In the genomic region with DNA sequence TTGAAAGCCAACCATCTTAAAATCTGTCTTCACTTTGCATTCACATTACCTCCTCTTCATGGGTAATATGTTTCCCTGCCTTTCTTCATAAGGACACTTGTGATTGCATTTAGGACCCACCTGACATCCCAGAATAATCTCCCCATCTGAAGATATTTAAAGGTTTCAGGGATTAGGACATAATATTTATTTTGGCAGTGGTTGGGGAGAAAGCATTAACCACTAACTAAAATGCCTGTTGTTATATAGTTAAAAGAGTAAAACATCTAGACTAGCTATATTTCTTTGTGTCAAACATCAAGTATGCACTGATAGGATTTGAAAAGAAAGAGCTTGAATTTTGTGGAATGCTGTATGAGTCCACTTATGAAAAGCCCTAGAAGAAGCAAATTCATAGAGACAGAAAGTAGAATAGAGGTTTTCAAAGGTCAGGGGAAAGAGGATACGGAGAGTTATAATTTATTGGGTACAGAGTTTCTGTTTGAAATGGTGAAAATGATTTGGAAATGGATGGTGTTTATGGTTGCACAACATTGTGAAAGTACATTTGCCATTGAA, we compare ENCODE assay signal across 22 cellular contexts.
DNase-seq lines count a peak whose midpoint lies in the region; ATAC-seq and TF ChIP-seq lines count a peak whose summit lies in the region.
"Had no signal": no experiment of that assay in that cellular context is flagged by ENCODE, and none has a peak within 500 bp of the region (broad histone marks: within the 10 kb centered on the region; RNA-seq: fewer than 3 reads in every experiment).

No MANE protein-coding gene starts in this region.

- TF ChIP-seq EP300 in SK-N-SH (IDR thresholded peaks at IDR 0.05; ENCODE audit: borderline replicate concordance in 1 of 2, low read depth in 1 of 2, low read length in 1 of 2), result no peak

- TF ChIP-seq RAD21 in SK-N-SH (IDR thresholded peaks at IDR 0.05; ENCODE audit: low read length), result no peak

- H3K18ac ChIP-seq in neuronal stem cell (ENCODE audit: low read length), result no peak overlapping the region

- no peak overlapping the region for H2BK12ac ChIP-seq in neuronal stem cell (ENCODE audit: low read length)

- DNase-seq in SK-N-SH, result no peak
- DNase-seq in fibroblast of gingiva (ENCODE audit: low read depth), result peak; percentile 70
- DNase-seq in neuronal stem cell (ENCODE audit: low spot score), result no peak
- DNase-seq in psoas muscle, result no peak
- no peak for DNase-seq in WTC11 (ENCODE audit: low spot score)
- DNase-seq: 8988T; ACHN; AML-193; BE2C; CD4-positive, alpha-beta T cell; CD8-positive, alpha-beta memory T cell; DMS53; DMS79 treated with DMSO at 0.1 percent for 48 hours; GF-D8; H9 had no signal

- H3K36me3 ChIP-seq in SK-N-SH (replicated peaks in 1 of 2; ENCODE audit: control insufficient read depth in 1 of 2, insufficient read depth in 2 of 2, low read length in 1 of 2) (no peaks in the 10 kb centered on the region), neuronal stem cell (replicated peaks in 1 of 2; ENCODE audit: control insufficient read depth in 2 of 2, insufficient read depth in 2 of 2, low read length in 2 of 2) (no peaks in the 10 kb centered on the region), psoas muscle (ENCODE audit: insufficient read depth in 1 of 2, low read depth in 1 of 2) (no peaks in the 10 kb centered on the region)
- H3K36me3 ChIP-seq: BE2C; BLaER1 treated with 17β-estradiol and CSF1 and Interleukin-3, amounts not matched to agents 10 nM and 100 nM had no signal

- no peak overlapping the region for H2BK120ac ChIP-seq in neuronal stem cell (ENCODE audit: low read depth, low read length)

- H2AFZ ChIP-seq in SK-N-SH (ENCODE audit: low read depth) (no peak overlapping the region), neuronal stem cell (ENCODE audit: low read length) (peak overlapping the region; percentile 12)
- H2AFZ ChIP-seq: GM23338 had no signal

- no peak overlapping the region for H3K4me3 Mint-ChIP-seq in WTC11
- H3K4me3 Mint-ChIP-seq: CD14-positive monocyte; CD4-positive, alpha-beta T cell; CD8-positive, alpha-beta memory T cell; GM23338; H9 had no signal

- H2BK15ac ChIP-seq in neuronal stem cell (ENCODE audit: low read length), result no peak overlapping the region

- H3K27ac ChIP-seq in SK-N-SH (ENCODE audit: low read depth in 2 of 2, low read length in 1 of 2), result peak overlapping the region in 1 of 2 experiments; percentile 4; a peak in 1 of 4 replicates
- no peak overlapping the region for H3K27ac ChIP-seq in neuronal stem cell (replicated peaks; ENCODE audit: low read length)
- no peak overlapping the region for H3K27ac ChIP-seq in psoas muscle
- H3K27ac ChIP-seq: A549; BLaER1 treated with 17β-estradiol and CSF1 and Interleukin-3, amounts not matched to agents 10 nM and 100 nM had no signal

- no peaks in the 10 kb centered on the region for H3K27me3 Mint-ChIP-seq in WTC11 (ENCODE audit: low read depth)
- H3K27me3 Mint-ChIP-seq: CD4-positive, alpha-beta T cell; CD8-positive, alpha-beta memory T cell had no signal

- H3K79me1 ChIP-seq in neuronal stem cell (ENCODE audit: low read depth, low read length), result no peaks in the 10 kb centered on the region

- H3K27me3 ChIP-seq in SK-N-SH (ENCODE audit: insufficient read depth) (no peaks in the 10 kb centered on the region), neuronal stem cell (ENCODE audit: control insufficient read depth in 3 of 3, insufficient read depth in 3 of 3, low read depth in 1 of 3, low read length in 3 of 3) (no peaks in the 10 kb centered on the region), psoas muscle (ENCODE audit: insufficient read depth in 3 of 3, low read length in 2 of 3) (no peaks in the 10 kb centered on the region)
- H3K27me3 ChIP-seq: BE2C; BLaER1 treated with 17β-estradiol and CSF1 and Interleukin-3, amounts not matched to agents 10 nM and 100 nM had no signal

- H3K9ac ChIP-seq in SK-N-SH, result no peak overlapping the region
- H3K9ac ChIP-seq in neuronal stem cell (ENCODE audit: low read depth, low read length, poor library complexity), result no peak overlapping the region
- H3K9ac ChIP-seq: BLaER1 treated with 17β-estradiol and CSF1 and Interleukin-3, amounts not matched to agents 10 nM and 100 nM had no signal

- no peak overlapping the region for H3K27ac Mint-ChIP-seq in WTC11
- H3K27ac Mint-ChIP-seq: CD14-positive monocyte; CD4-positive, alpha-beta T cell; CD8-positive, alpha-beta memory T cell; GM23338; H9 had no signal

- no peak overlapping the region for H3K4me2 ChIP-seq in SK-N-SH
- no peak overlapping the region for H3K4me2 ChIP-seq in neuronal stem cell (ENCODE audit: insufficient read depth, low read length, poor library complexity, severe bottlenecking)
- H3K4me2 ChIP-seq: A549; BLaER1 treated with 17β-estradiol and CSF1 and Interleukin-3, amounts not matched to agents 10 nM and 100 nM; GM23338 had no signal

- no peak overlapping the region for H4K91ac ChIP-seq in neuronal stem cell (ENCODE audit: low read depth, low read length, poor library complexity)

- ATAC-seq in SK-N-SH treated with all-trans-retinoic acid at 6 μM for 48 hours (peak; percentile 79), psoas muscle (no peak), HG02885 (IDR thresholded peaks at IDR 0.05; ENCODE audit: poor library complexity, unreplicated experiment) (no peak), WTC11 (no peak)
- ATAC-seq: A549, GM23338, HCT116 had no signal

- no peaks in the 10 kb centered on the region for H3K79me2 ChIP-seq in SK-N-SH (ENCODE audit: insufficient read depth)

- no peaks in the 10 kb centered on the region for H3K9me2 ChIP-seq in SK-N-SH

- no peaks in the 10 kb centered on the region for H3K9me3 ChIP-seq in SK-N-SH
- peaks cover 0 to 2% of the 10 kb centered on the region in 2 donors for H3K9me3 ChIP-seq in neuronal stem cell (replicated peaks in 1 of 2; ENCODE audit: control insufficient read depth in 2 of 2, insufficient read depth in 1 of 2, low read depth in 1 of 2, low read length in 2 of 2)
- no peaks in the 10 kb centered on the region for H3K9me3 ChIP-seq in psoas muscle
- H3K9me3 ChIP-seq: A549; BE2C; BLaER1 treated with 17β-estradiol and CSF1 and Interleukin-3, amounts not matched to agents 10 nM and 100 nM had no signal

- H2BK5ac ChIP-seq in neuronal stem cell (ENCODE audit: low read length), result no peak overlapping the region

- H3K4ac ChIP-seq in neuronal stem cell (ENCODE audit: low read length), result no peak overlapping the region

- WGBS in SK-N-SH (ENCODE audit: low lambda C conversion rate), result 53% methylated on average over 1 of the region's 1 CpG
- 100% methylated on average over 1 of the region's 1 CpG for WGBS in neuronal stem cell (ENCODE audit: extremely low coverage in 2 of 2, insufficient read length in 2 of 2, insufficient replicate concordance in 1 of 2), 2 donors
- 78 to 87% (median 80%) methylated on average over 1 of the region's 1 CpG for WGBS in psoas muscle, 3 donors

- no peak for TF ChIP-seq CTCF in SK-N-SH (IDR thresholded peaks at IDR 0.05)
- TF ChIP-seq CTCF in psoas muscle (IDR thresholded peaks at IDR 0.05), result no peak
- TF ChIP-seq CTCF in WTC11 (IDR thresholded peaks at IDR 0.05), result no peak

- no peak overlapping the region for H2AK5ac ChIP-seq in neuronal stem cell (ENCODE audit: low read depth, low read length)

- CTCF ChIA-PET in SK-N-SH (lab: Yijun Ruan, JAX), result interaction anchor here (0.9 kb wide), 1 partner anchor 179 kb away, joined by 3 read pairs; no protein-coding TSS in a partner anchor
- CTCF ChIA-PET in WTC11 (lab: Charles Lee), result no interaction called here

- no peak overlapping the region for H3K14ac ChIP-seq in neuronal stem cell (ENCODE audit: low read length)

- H4K8ac ChIP-seq in neuronal stem cell (ENCODE audit: low read depth, low read length), result no peak overlapping the region

- H3F3A ChIP-seq in SK-N-SH (replicated peaks; ENCODE audit: insufficient read depth), result no peaks in the 10 kb centered on the region

- intact Hi-C loops in psoas muscle (cut with DNase I), result no loop called here

- no peak overlapping the region for H3K4me3 ChIP-seq in SK-N-SH (ENCODE audit: low read depth in 2 of 2, low read length in 1 of 2)
- no peak overlapping the region for H3K4me3 ChIP-seq in neuronal stem cell (ENCODE audit: low read length in 2 of 2)
- no peak overlapping the region for H3K4me3 ChIP-seq in psoas muscle
- H3K4me3 ChIP-seq: A549; BLaER1 treated with 17β-estradiol and CSF1 and Interleukin-3, amounts not matched to agents 10 nM and 100 nM; GM23338 had no signal

- H3K23ac ChIP-seq in neuronal stem cell (ENCODE audit: low read depth, low read length, poor library complexity), result no peak overlapping the region

- no peaks in the 10 kb centered on the region for H4K20me1 ChIP-seq in SK-N-SH (ENCODE audit: insufficient read depth)
- H4K20me1 ChIP-seq: BLaER1 treated with 17β-estradiol and CSF1 and Interleukin-3, amounts not matched to agents 10 nM and 100 nM had no signal

- H3K4me1 ChIP-seq in SK-N-SH (ENCODE audit: control insufficient read depth in 1 of 2, insufficient read depth in 2 of 2, low read depth in 1 of 2, low read length in 1 of 2), result no peaks in the 10 kb centered on the region; a peak in 1 of 4 replicates
- H3K4me1 ChIP-seq in neuronal stem cell (ENCODE audit: control insufficient read depth in 2 of 2, insufficient read depth in 1 of 2, low read depth in 1 of 2, low read length in 2 of 2), result peaks cover 0 to 2% of the 10 kb centered on the region in 2 donors
- H3K4me1 ChIP-seq in psoas muscle, result no peaks in the 10 kb centered on the region
- H3K4me1 ChIP-seq: A549; BE2C; BLaER1 treated with 17β-estradiol and CSF1 and Interleukin-3, amounts not matched to agents 10 nM and 100 nM had no signal

- no peaks in the 10 kb centered on the region for H3K36me3 Mint-ChIP-seq in WTC11
- H3K36me3 Mint-ChIP-seq: CD14-positive monocyte had no signal

- POLR2A ChIA-PET in SK-N-SH (lab: Yijun Ruan, JAX), result no interaction called here
- POLR2A ChIA-PET in WTC11 (lab: Charles Lee), result no interaction called here

- no peaks in the 10 kb centered on the region for H3K4me1 Mint-ChIP-seq in WTC11
- H3K4me1 Mint-ChIP-seq: CD14-positive monocyte; CD8-positive, alpha-beta memory T cell; GM23338 had no signal

- no peaks in the 10 kb centered on the region for H3K9me3 Mint-ChIP-seq in WTC11
- H3K9me3 Mint-ChIP-seq: GM23338, H9 had no signal

TF ChIP-seq in SK-N-SH treated with all-trans-retinoic acid at 6 μM for 48 hours, 23 proteins besides CTCF, POLR2A, EP300 and RAD21 (continues in another document):
- TF ChIP-seq BACH2 (CRISPR knock-in tag; IDR thresholded peaks at IDR 0.05; ENCODE audit: borderline replicate concordance) (no peak), CSDC2 (CRISPR knock-in tag; IDR thresholded peaks at IDR 0.05) (no peak), RARB (CRISPR knock-in tag; IDR thresholded peaks at IDR 0.05) (peak; percentile 17; the same call in 1 of the 2 replicates)

TF ChIP-seq in SK-N-SH, 30 proteins besides CTCF, POLR2A, EP300 and RAD21 (continues in another document):
- TF ChIP-seq SMC3 (IDR thresholded peaks at IDR 0.05; ENCODE audit: low read depth, low read length) (no peak), RFX5 (IDR thresholded peaks at IDR 0.05; ENCODE audit: low read length) (no peak)

TF ChIP-seq in WTC11, 78 proteins besides CTCF, POLR2A, EP300 and RAD21 (continues in another document):
- no peak for TF ChIP-seq TP53 (CRISPR knock-in tag; IDR thresholded peaks at IDR 0.05)
- no peak for TF ChIP-seq ESRRA (CRISPR knock-in tag; IDR thresholded peaks at IDR 0.05; ENCODE audit: borderline replicate concordance)
